In genomic region chr6:151292974-151293373, GRCh38 we compare ENCODE assay signal across 1 cellular context.
TF ChIP-seq lines count a peak whose summit lies in the region.

No MANE protein-coding gene starts in this region.

TF ChIP-seq in HEK293, 187 proteins besides CTCF, POLR2A, EP300 and RAD21 (continued from another document):
- TF ChIP-seq, protein P1, sequence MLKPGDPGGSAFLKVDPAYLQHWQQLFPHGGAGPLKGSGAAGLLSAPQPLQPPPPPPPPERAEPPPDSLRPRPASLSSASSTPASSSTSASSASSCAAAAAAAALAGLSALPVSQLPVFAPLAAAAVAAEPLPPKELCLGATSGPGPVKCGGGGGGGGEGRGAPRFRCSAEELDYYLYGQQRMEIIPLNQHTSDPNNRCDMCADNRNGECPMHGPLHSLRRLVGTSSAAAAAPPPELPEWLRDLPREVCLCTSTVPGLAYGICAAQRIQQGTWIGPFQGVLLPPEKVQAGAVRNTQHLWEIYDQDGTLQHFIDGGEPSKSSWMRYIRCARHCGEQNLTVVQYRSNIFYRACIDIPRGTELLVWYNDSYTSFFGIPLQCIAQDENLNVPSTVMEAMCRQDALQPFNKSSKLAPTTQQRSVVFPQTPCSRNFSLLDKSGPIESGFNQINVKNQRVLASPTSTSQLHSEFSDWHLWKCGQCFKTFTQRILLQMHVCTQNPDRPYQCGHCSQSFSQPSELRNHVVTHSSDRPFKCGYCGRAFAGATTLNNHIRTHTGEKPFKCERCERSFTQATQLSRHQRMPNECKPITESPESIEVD (tag by site-specific recombination; IDR thresholded peaks at IDR 0.05): 0 out of 2 replicates have a peak, but pooled peaks have one; percentile 44
- TF ChIP-seq ZFHX2 (tag by site-specific recombination; conservative IDR thresholded peaks at IDR 0.05) (no peak), ZBTB44 (tag by site-specific recombination; IDR thresholded peaks at IDR 0.05) (0 out of 2 replicates have a peak, but pooled peaks have one; percentile 4), ZNF626 (tag by site-specific recombination; IDR thresholded peaks at IDR 0.05) (no peak), ZNF629 (tag by site-specific recombination; IDR thresholded peaks at IDR 0.05) (peak; percentile 53), ZNF645 (tag by site-specific recombination; IDR thresholded peaks at IDR 0.05) (no peak), ZNF596 (tag by site-specific recombination; IDR thresholded peaks at IDR 0.05) (no peak), KLF1 (tag by site-specific recombination; IDR thresholded peaks at IDR 0.05) (no peak), ZNF18 (tag by site-specific recombination; IDR thresholded peaks at IDR 0.05) (peak; percentile 89), ZNF10 (tag by site-specific recombination; IDR thresholded peaks at IDR 0.05) (no peak), SP2 (tag by site-specific recombination; IDR thresholded peaks at IDR 0.05) (no peak)
- TF ChIP-seq, protein P2, sequence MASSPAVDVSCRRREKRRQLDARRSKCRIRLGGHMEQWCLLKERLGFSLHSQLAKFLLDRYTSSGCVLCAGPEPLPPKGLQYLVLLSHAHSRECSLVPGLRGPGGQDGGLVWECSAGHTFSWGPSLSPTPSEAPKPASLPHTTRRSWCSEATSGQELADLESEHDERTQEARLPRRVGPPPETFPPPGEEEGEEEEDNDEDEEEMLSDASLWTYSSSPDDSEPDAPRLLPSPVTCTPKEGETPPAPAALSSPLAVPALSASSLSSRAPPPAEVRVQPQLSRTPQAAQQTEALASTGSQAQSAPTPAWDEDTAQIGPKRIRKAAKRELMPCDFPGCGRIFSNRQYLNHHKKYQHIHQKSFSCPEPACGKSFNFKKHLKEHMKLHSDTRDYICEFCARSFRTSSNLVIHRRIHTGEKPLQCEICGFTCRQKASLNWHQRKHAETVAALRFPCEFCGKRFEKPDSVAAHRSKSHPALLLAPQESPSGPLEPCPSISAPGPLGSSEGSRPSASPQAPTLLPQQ (tag by site-specific recombination; IDR thresholded peaks at IDR 0.05): no peak
- TF ChIP-seq, protein P3, sequence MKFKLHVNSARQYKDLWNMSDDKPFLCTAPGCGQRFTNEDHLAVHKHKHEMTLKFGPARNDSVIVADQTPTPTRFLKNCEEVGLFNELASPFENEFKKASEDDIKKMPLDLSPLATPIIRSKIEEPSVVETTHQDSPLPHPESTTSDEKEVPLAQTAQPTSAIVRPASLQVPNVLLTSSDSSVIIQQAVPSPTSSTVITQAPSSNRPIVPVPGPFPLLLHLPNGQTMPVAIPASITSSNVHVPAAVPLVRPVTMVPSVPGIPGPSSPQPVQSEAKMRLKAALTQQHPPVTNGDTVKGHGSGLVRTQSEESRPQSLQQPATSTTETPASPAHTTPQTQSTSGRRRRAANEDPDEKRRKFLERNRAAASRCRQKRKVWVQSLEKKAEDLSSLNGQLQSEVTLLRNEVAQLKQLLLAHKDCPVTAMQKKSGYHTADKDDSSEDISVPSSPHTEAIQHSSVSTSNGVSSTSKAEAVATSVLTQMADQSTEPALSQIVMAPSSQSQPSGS (tag by site-specific recombination; IDR thresholded peaks at IDR 0.05; ENCODE audit: low read depth): 0 out of 2 replicates have a peak, but pooled peaks have one; percentile 8
